ENCODE assay signal across 1 cellular context in genomic region chr13:33217256-33217655, GRCh38.
TF ChIP-seq lines count a peak whose summit lies in the region.

No MANE protein-coding gene starts in this region.

TF ChIP-seq in IMR-90, 13 proteins besides CTCF, POLR2A, EP300 and RAD21 (continued from another document):
- no peak for TF ChIP-seq USF2 (IDR thresholded peaks at IDR 0.05; ENCODE audit: low read depth, low read length)
- no peak for TF ChIP-seq RFX5 (IDR thresholded peaks at IDR 0.05; ENCODE audit: low read depth, low read length)
- TF ChIP-seq NFE2L2 (IDR thresholded peaks at IDR 0.05; ENCODE audit: low read depth, low read length): no peak
- TF ChIP-seq CEBPB (IDR thresholded peaks at IDR 0.05; ENCODE audit: low read depth, low read length): no peak
- no peak for TF ChIP-seq FOS (IDR thresholded peaks at IDR 0.05; ENCODE audit: low read depth, low read length)
- TF ChIP-seq CHD1 (IDR thresholded peaks at IDR 0.05; ENCODE audit: low read depth, low read length): no peak
- no peak for TF ChIP-seq SMC3 (IDR thresholded peaks at IDR 0.05; ENCODE audit: low read depth, low read length)
- no peak for TF ChIP-seq RCOR1 (IDR thresholded peaks at IDR 0.05; ENCODE audit: insufficient replicate concordance, low read length)
